Comparison of ENCODE assay signal across 22 cellular contexts in the genomic region with DNA sequence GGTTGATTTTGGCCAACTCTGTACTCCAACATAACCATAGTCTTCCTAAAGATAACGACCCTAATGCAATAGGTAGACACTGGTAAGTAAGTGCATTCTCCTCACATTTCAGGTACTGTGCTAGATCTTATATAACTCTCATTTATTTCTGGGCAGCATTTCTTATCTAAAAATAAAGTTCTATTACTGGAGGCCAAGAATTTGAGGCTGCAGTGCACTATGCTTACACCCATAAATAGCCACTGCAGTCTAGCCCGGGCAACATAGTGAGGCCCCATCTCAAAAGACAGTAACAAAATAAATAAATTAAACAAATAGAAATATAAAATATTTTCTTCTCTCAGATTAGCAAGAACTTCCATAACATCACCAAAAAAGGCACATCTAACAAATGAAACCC. TPM values are rescaled to one million over a fixed set of nuclear protein-coding genes. Genes with fewer than 3 reads are reported as not detected.
DNase-seq lines count a peak whose midpoint lies in the region; ATAC-seq and TF ChIP-seq lines count a peak whose summit lies in the region.
"Had no signal": no experiment of that assay in that cellular context is flagged by ENCODE, and none has a peak within 500 bp of the region (broad histone marks: within the 10 kb centered on the region; RNA-seq: fewer than 3 reads in every experiment).

No MANE protein-coding gene starts in this region.

- H3K9me3 ChIP-seq in heart left ventricle (no peaks in the 10 kb centered on the region), skeletal muscle tissue (ENCODE audit: control insufficient read depth in 3 of 3, low read length in 3 of 3) (no peaks in the 10 kb centered on the region)

- H3K4me3 ChIP-seq in heart left ventricle (no peak overlapping the region), skeletal muscle tissue (ENCODE audit: low read length in 3 of 3) (peak overlapping the region in 1 of 3 donors; percentile 6)
- H3K4me3 ChIP-seq: GM23338 had no signal

- peaks cover 31% of the 10 kb centered on the region for H3K4me1 Mint-ChIP-seq in T-helper 2 cell treated with Interferon-gamma antibody and Interleukin-4, amounts not matched to agents 5 μg/mL and 100 μg/mL, for 36 hours (ENCODE audit: low read depth)
- H3K4me1 Mint-ChIP-seq: GM23338 had no signal

- TF ChIP-seq CTCF in heart left ventricle (IDR thresholded peaks at IDR 0.05), result no peak

- H3K27me3 ChIP-seq in heart left ventricle (peaks cover 0 to 1% (median 0%) of the 10 kb centered on the region in 9 donors), skeletal muscle tissue (ENCODE audit: control insufficient read depth in 3 of 3, insufficient read depth in 3 of 3, low read length in 3 of 3) (no peaks in the 10 kb centered on the region)

- H3K27me3 Mint-ChIP-seq in T-helper 2 cell treated with Interferon-gamma antibody and Interleukin-4, amounts not matched to agents 5 μg/mL and 100 μg/mL, for 36 hours (ENCODE audit: low read depth), result peaks cover 33% of the 10 kb centered on the region

- ATAC-seq in heart left ventricle (peak in 3 of 4 donors; percentile 45 to 74 (median 54)), GM21619 (IDR thresholded peaks at IDR 0.05; ENCODE audit: unreplicated experiment) (no peak)
- ATAC-seq: GM23338 had no signal

- H3K36me3 Mint-ChIP-seq in T-helper 2 cell treated with Interferon-gamma antibody and Interleukin-4, amounts not matched to agents 5 μg/mL and 100 μg/mL, for 36 hours (ENCODE audit: low read depth), result no peaks in the 10 kb centered on the region
- H3K36me3 Mint-ChIP-seq: CD4-positive, CD25-positive, alpha-beta regulatory T cell; CD8-positive, alpha-beta memory T cell had no signal

- no peak for DNase-seq in T-helper 2 cell treated with Interferon-gamma antibody and Interleukin-4, amounts not matched to agents 5 μg/mL and 100 μg/mL, for 36 hours (ENCODE audit: low spot score)
- DNase-seq in T-helper 2 cell, result no peak
- no peak for DNase-seq in heart left ventricle
- DNase-seq in cardiac septum (ENCODE audit: low spot score), result no peak
- peak; percentile 25 for DNase-seq in cerebellar cortex (ENCODE audit: low spot score)
- DNase-seq in dedifferentiated amniotic fluid mesenchymal stem cell (ENCODE audit: extremely low spot score), result no peak
- DNase-seq: 8988T; CD8-positive, alpha-beta memory T cell; COR-L47; DMS 273 treated with DMSO at 0.1 percent for 48 hours; DMS53; DND-41; EL; HCEC 1CT had no signal

- H3K36me3 ChIP-seq in heart left ventricle (no peaks in the 10 kb centered on the region), skeletal muscle tissue (ENCODE audit: control insufficient read depth in 3 of 3, insufficient read depth in 3 of 3, low read length in 3 of 3) (no peaks in the 10 kb centered on the region)

- peak overlapping the region; percentile 60 for H3K4me3 Mint-ChIP-seq in T-helper 2 cell treated with Interferon-gamma antibody and Interleukin-4, amounts not matched to agents 5 μg/mL and 100 μg/mL, for 36 hours
- H3K4me3 Mint-ChIP-seq: CD4-positive, CD25-positive, alpha-beta regulatory T cell; CD8-positive, alpha-beta memory T cell; GM23338 had no signal

- intact Hi-C loops in heart left ventricle (cut with DNase I) (no loop called here), cardiac septum (cut with DNase I) (no loop called here)

- H3K27ac Mint-ChIP-seq in T-helper 2 cell treated with Interferon-gamma antibody and Interleukin-4, amounts not matched to agents 5 μg/mL and 100 μg/mL, for 36 hours, result peak overlapping the region; percentile 9
- H3K27ac Mint-ChIP-seq: CD8-positive, alpha-beta memory T cell; GM23338 had no signal

- no peak for TF ChIP-seq POLR2A in heart left ventricle (IDR thresholded peaks at IDR 0.05)

- H3K4me1 ChIP-seq in heart left ventricle (peaks cover 0 to 7% (median 0%) of the 10 kb centered on the region in 12 donors), skeletal muscle tissue (ENCODE audit: control insufficient read depth in 3 of 3, insufficient read depth in 3 of 3, low read length in 3 of 3) (peaks cover 4 to 30% (median 6%) of the 10 kb centered on the region in 3 donors)

- WGBS in heart left ventricle, 4 donors, result 24 to 57% (median 45%) methylated on average over 2 of the region's 2 CpGs

- H3K27ac ChIP-seq in heart left ventricle, result no peak overlapping the region
- H3K27ac ChIP-seq in skeletal muscle tissue (ENCODE audit: low read depth, low read length), result peak overlapping the region; percentile 75
- H3K27ac ChIP-seq: HL-60 had no signal

- H3K9ac ChIP-seq in skeletal muscle tissue (ENCODE audit: low read depth in 1 of 3, low read length in 3 of 3), result peak overlapping the region in 2 of 3 donors; percentile 6 to 60

- H3K9me3 Mint-ChIP-seq in T-helper 2 cell treated with Interferon-gamma antibody and Interleukin-4, amounts not matched to agents 5 μg/mL and 100 μg/mL, for 36 hours, result no peaks in the 10 kb centered on the region
- H3K9me3 Mint-ChIP-seq: CD8-positive, alpha-beta memory T cell; GM23338 had no signal

RNA-seq across cellular contexts. Expression of a gene that starts 12.7 kb away (rescaled TPM):
- not detected for total RNA-seq in heart left ventricle
- polyA plus RNA-seq in heart left ventricle, result not detected
- total RNA-seq in cardiac septum, result not detected
- not detected for total RNA-seq in skeletal muscle tissue
- total RNA-seq: A673; CD4-positive, CD25-positive, alpha-beta regulatory T cell; CD8-positive, alpha-beta memory T cell; GM23338; HT1080 had no signal
- polyA plus RNA-seq: AG04450; CD4-positive, CD25-positive, alpha-beta regulatory T cell; CD8-positive, alpha-beta memory T cell; GM23338 had no signal
